1 cellular context compared by ENCODE assay signal in genomic region chr9:35604578-35605335, GRCh38.
A peak's percentile ranks its signal among the peaks of the same experiment; 100 is the strongest.
TF ChIP-seq lines count a peak whose summit lies in the region.

Gene TESK1 (plus strand): TSS chr9:35605262. CDS start chr9:35605620, 358 bp downstream.

TF ChIP-seq in HepG2, 621 proteins besides CTCF, POLR2A, EP300 and RAD21 (continued from another document and continues in another):
- TF ChIP-seq ZBTB43 (CRISPR knock-in tag; conservative IDR thresholded peaks at IDR 0.05) (no peak; the same call in 1 of the 2 replicates), SOX13 (IDR thresholded peaks at IDR 0.05) (no peak), SOX13 (CRISPR knock-in tag; conservative IDR thresholded peaks at IDR 0.05 in 1 of 2, IDR thresholded peaks at IDR 0.05 in 1 of 2) (no peak), ZBTB42 (CRISPR knock-in tag; IDR thresholded peaks at IDR 0.05) (0 out of 2 replicates have a peak, but pooled peaks have one; percentile 52), ZC3H13 (CRISPR knock-in tag; IDR thresholded peaks at IDR 0.05) (no peak), ZNF646 (CRISPR knock-in tag; IDR thresholded peaks at IDR 0.05) (no peak), MAX (IDR thresholded peaks at IDR 0.05) (peak; percentile 22; the same call in 1 of the 2 replicates), MED1 (CRISPR knock-in tag; IDR thresholded peaks at IDR 0.05) (peak; percentile 29; the same call in 1 of the 2 replicates), ZNF441 (CRISPR knock-in tag; IDR thresholded peaks at IDR 0.05; ENCODE audit: borderline replicate concordance) (no peak), CHD4 (IDR thresholded peaks at IDR 0.05; ENCODE audit: borderline replicate concordance, low read length) (no peak), ZNF572 (CRISPR knock-in tag; IDR thresholded peaks at IDR 0.05) (no peak), ELK4 (CRISPR knock-in tag; IDR thresholded peaks at IDR 0.05; ENCODE audit: borderline replicate concordance) (no peak), THRA (CRISPR knock-in tag; IDR thresholded peaks at IDR 0.05; ENCODE audit: borderline replicate concordance) (peak; percentile 34; the same call in 1 of the 2 replicates), CERS6 (CRISPR knock-in tag; IDR thresholded peaks at IDR 0.05) (no peak), SIN3A (IDR thresholded peaks at IDR 0.05; ENCODE audit: borderline replicate concordance, low read depth, low read length) (peak; percentile 54; the same call in 1 of the 2 replicates), CENPT (CRISPR knock-in tag; IDR thresholded peaks at IDR 0.05; ENCODE audit: low read depth) (no peak), ZNF770 (CRISPR knock-in tag; IDR thresholded peaks at IDR 0.05) (peak; percentile 54; the same call in 1 of the 2 replicates), KDM2A (CRISPR knock-in tag; IDR thresholded peaks at IDR 0.05; ENCODE audit: borderline replicate concordance, low read depth) (peak; percentile 49; the same call in 1 of the 2 replicates), PRPF4 (IDR thresholded peaks at IDR 0.05; ENCODE audit: low read depth, low read length, poor library complexity, severe bottlenecking) (no peak), TFDP2 (CRISPR knock-in tag; IDR thresholded peaks at IDR 0.05) (no peak), ZMYM2 (CRISPR knock-in tag; IDR thresholded peaks at IDR 0.05) (no peak), GLI4 (CRISPR knock-in tag; IDR thresholded peaks at IDR 0.05; ENCODE audit: borderline replicate concordance) (no peak), KIAA2018 (CRISPR knock-in tag; IDR thresholded peaks at IDR 0.05; ENCODE audit: borderline replicate concordance) (peak; percentile 64; the same call in 1 of the 2 replicates), FOXK1 (CRISPR knock-in tag; IDR thresholded peaks at IDR 0.05; ENCODE audit: borderline replicate concordance, low read depth) (no peak; the same call in 1 of the 2 replicates), ZNF468 (CRISPR knock-in tag; IDR thresholded peaks at IDR 0.05) (no peak), ZNF510 (CRISPR knock-in tag; IDR thresholded peaks at IDR 0.05; ENCODE audit: low read depth) (no peak), ZBTB14 (CRISPR knock-in tag; IDR thresholded peaks at IDR 0.05) (no peak; the same call in 1 of the 2 replicates), HDAC1 (CRISPR knock-in tag; IDR thresholded peaks at IDR 0.05) (no peak)
